1 cellular context compared by ENCODE assay signal in genomic region chr19:1210227-1210538, GRCh38.
TF ChIP-seq lines count a peak whose summit lies in the region.

No MANE protein-coding gene starts in this region.

TF ChIP-seq in HepG2, 621 proteins besides CTCF, POLR2A, EP300 and RAD21:
- TF ChIP-seq ZNF687 (CRISPR knock-in tag; IDR thresholded peaks at IDR 0.05) = peak; percentile 58
- no peak for TF ChIP-seq KDM5B (CRISPR knock-in tag; IDR thresholded peaks at IDR 0.05; ENCODE audit: borderline replicate concordance)
- no peak for TF ChIP-seq SUZ12 (IDR thresholded peaks at IDR 0.05; ENCODE audit: low read depth, low read length)
- peak; percentile 67 for TF ChIP-seq AGO2 (optimal IDR thresholded peaks at IDR 0.05; ENCODE audit: low read depth, low read length)
